ENCODE assay signal across 16 cellular contexts in genomic region chr14:64639340-64639821, GRCh38.
DNase-seq lines count a peak whose midpoint lies in the region; ATAC-seq, FAIRE-seq and TF ChIP-seq lines count a peak whose summit lies in the region.
"Had no signal": no experiment of that assay in that cellular context is flagged by ENCODE, and none has a peak within 500 bp of the region (broad histone marks: within the 10 kb centered on the region; RNA-seq: fewer than 3 reads in every experiment).

No MANE protein-coding gene starts in this region.

- H3K4me1 Mint-ChIP-seq in nephron progenitor cell, result peaks cover 27% of the 10 kb centered on the region
- H3K4me1 Mint-ChIP-seq: natural killer cell had no signal

- no peak for TF ChIP-seq EP300 in K562 (IDR thresholded peaks at IDR 0.05; ENCODE audit: low read length)

- no peaks in the 10 kb centered on the region for H3K9me3 ChIP-seq in K562 (replicated peaks; ENCODE audit: control insufficient read depth, insufficient read depth, low read depth, low read length)
- no peaks in the 10 kb centered on the region for H3K9me3 ChIP-seq in gastrocnemius medialis

- WGBS in K562 (ENCODE audit: insufficient coverage, low coverage, missing lambda C conversion rate), result 0% methylated on average over 1 of the region's 3 CpGs

- peaks cover 8% of the 10 kb centered on the region for H3K36me3 Mint-ChIP-seq in nephron progenitor cell (ENCODE audit: low read depth)
- H3K36me3 Mint-ChIP-seq: natural killer cell had no signal

- no peak for TF ChIP-seq POLR2A in K562 (conservative IDR thresholded peaks at IDR 0.05)
- no peak for TF ChIP-seq POLR2A in gastrocnemius medialis (IDR thresholded peaks at IDR 0.05)

- peaks cover 10% of the 10 kb centered on the region for H3K9me3 Mint-ChIP-seq in nephron progenitor cell
- H3K9me3 Mint-ChIP-seq: natural killer cell had no signal

- POLR2A ChIA-PET in K562 (lab: Yijun Ruan, JAX), result interaction anchor here (0.7 kb wide), 1 partner anchor 209 kb away, joined by 3 read pairs; no protein-coding TSS in a partner anchor

- ATAC-seq in GM18870 (IDR thresholded peaks at IDR 0.05; ENCODE audit: unreplicated experiment) (peak; percentile 57), HG03432 (IDR thresholded peaks at IDR 0.05; ENCODE audit: unreplicated experiment) (peak; percentile 77), K562 (no peak), HG02763 (IDR thresholded peaks at IDR 0.05; ENCODE audit: unreplicated experiment) (no peak), HG02642 (IDR thresholded peaks at IDR 0.05; ENCODE audit: poor library complexity, unreplicated experiment) (no peak), GM18909 (IDR thresholded peaks at IDR 0.05; ENCODE audit: poor library complexity, unreplicated experiment) (no peak), gastrocnemius medialis (no peak)
- ATAC-seq: natural killer cell had no signal

- H3K9me1 ChIP-seq in K562 (ENCODE audit: control insufficient read depth, insufficient read depth, low read length), result no peaks in the 10 kb centered on the region

- H4K20me1 ChIP-seq in K562 (replicated peaks; ENCODE audit: control insufficient read depth, insufficient read depth, low read length), result no peaks in the 10 kb centered on the region

- TF ChIP-seq CTCF in K562 (IDR thresholded peaks at IDR 0.05 in 2 of 3, conservative IDR thresholded peaks at IDR 0.05 in 1 of 3; ENCODE audit: insufficient read depth in 2 of 3, low read depth in 1 of 3, low read length in 3 of 3) (no peak), nephron progenitor cell (IDR thresholded peaks at IDR 0.05) (no peak), gastrocnemius medialis (IDR thresholded peaks at IDR 0.05 in 4 of 5, conservative IDR thresholded peaks at IDR 0.05 in 1 of 5) (no peak)

- TF ChIP-seq RAD21 in K562 (CRISPR knock-in tag; conservative IDR thresholded peaks at IDR 0.05 in 1 of 2, IDR thresholded peaks at IDR 0.05 in 1 of 2), result no peak

- intact Hi-C loops in K562 (cut with micrococcal nuclease) (loop anchor here (5.0 kb wide), 1 partner anchor 297 kb away; no protein-coding TSS in a partner anchor), gastrocnemius medialis (cut with DNase I; ENCODE audit: low total_unique reads) (loop anchor here (5.0 kb wide), 2 partner anchors 67 to 207 kb away; no protein-coding TSS in a partner anchor)

- peak overlapping the region; percentile 80 for H3K27ac Mint-ChIP-seq in nephron progenitor cell
- H3K27ac Mint-ChIP-seq: natural killer cell had no signal

- H2AFZ ChIP-seq in K562 (ENCODE audit: low read depth, low read length), result no peak overlapping the region

- no TSS peak for BruUV-seq in K562 (replicated peaks; lab: Mats Ljungman, UMichigan)

- CTCF ChIA-PET in K562 (lab: Yijun Ruan, JAX; ENCODE audit: low intra/inter-chr PET ratio), result no interaction called here

- H3K36me3 ChIP-seq in K562 (ENCODE audit: control insufficient read depth, insufficient read depth, low read length), result no peaks in the 10 kb centered on the region
- no peaks in the 10 kb centered on the region for H3K36me3 ChIP-seq in gastrocnemius medialis

- no peak overlapping the region for H3K9ac ChIP-seq in K562 (ENCODE audit: insufficient read depth in 1 of 2, low read depth in 2 of 2, low read length in 2 of 2)

- peaks cover 0 to 13% of the 10 kb centered on the region in 2 experiments; a peak in 1 of 5 replicates for H3K27me3 ChIP-seq in K562 (ENCODE audit: control insufficient read depth in 2 of 2, insufficient read depth in 2 of 2, low read length in 2 of 2)
- no peaks in the 10 kb centered on the region for H3K27me3 ChIP-seq in gastrocnemius medialis

- H3K27ac ChIP-seq in K562 (ENCODE audit: extremely low read depth, low read depth, low read length), result no peak overlapping the region
- H3K27ac ChIP-seq in gastrocnemius medialis, result no peak overlapping the region
- H3K27ac ChIP-seq: C4-2B had no signal

- no peaks in the 10 kb centered on the region for H3K4me1 ChIP-seq in K562 (replicated peaks in 1 of 2; ENCODE audit: control insufficient read depth in 2 of 2, insufficient read depth in 2 of 2, low read length in 2 of 2)
- peaks cover 0 to 5% of the 10 kb centered on the region in 2 donors for H3K4me1 ChIP-seq in gastrocnemius medialis

- H3K4me3 ChIP-seq in K562, result no peak overlapping the region
- H3K4me3 ChIP-seq in gastrocnemius medialis, result no peak overlapping the region

- in situ Hi-C loops in K562 (cut with MboI), result loop anchor here (10.0 kb wide), 1 partner anchor 295 kb away; no protein-coding TSS in a partner anchor
- in situ Hi-C loops in gastrocnemius medialis (cut with MboI; ENCODE audit: low sequenced_read_pairs in 4 of 4), result loop anchor here (10.0 to 25.0 kb wide), 7 partner anchors 95 to 302 kb away; partner anchors contain the start of genes HSPA2 (in 2 of the 4) and PPP1R36 (in 2 of the 4)

- H3K79me2 ChIP-seq in K562 (ENCODE audit: control insufficient read depth, insufficient read depth, low read length), result no peaks in the 10 kb centered on the region

- FAIRE-seq in K562 (lab: Jason Lieb, UNC), result no peak
- FAIRE-seq: frontal cortex had no signal

- H3K4me3 Mint-ChIP-seq in nephron progenitor cell, result no peak overlapping the region
- H3K4me3 Mint-ChIP-seq: natural killer cell had no signal

- H3K4me2 ChIP-seq in K562 (ENCODE audit: insufficient read depth, low read length), result no peak overlapping the region

- H3K27me3 Mint-ChIP-seq in nephron progenitor cell (ENCODE audit: low read depth, poor library complexity), result no peaks in the 10 kb centered on the region

- DNase-seq in K562 (ENCODE audit: extremely low read depth in 1 of 4, low spot score in 3 of 4), result no peak
- no peak for DNase-seq in nephron progenitor cell
- DNase-seq in gastrocnemius medialis, result no peak
- DNase-seq: activated CD4-positive, alpha-beta T cell treated with anti-CD3 and anti-CD28 coated beads, Interleukin-2, amount 50 U/mL, for 48 hours; effector CD4-positive, alpha-beta T cell; GDM1; natural killer cell; NCI-H446 treated with DMSO at 0.1 percent for 48 hours; T-helper 9 cell had no signal

TF ChIP-seq in K562, 482 proteins besides CTCF, POLR2A, EP300 and RAD21:
- TF ChIP-seq RFX1 (IDR thresholded peaks at IDR 0.05), result peak; percentile 32; the same call in 1 of the 2 replicates
- no peak for TF ChIP-seq POLR3G (IDR thresholded peaks at IDR 0.05; ENCODE audit: extremely low read depth, insufficient read length, insufficient replicate concordance)

Comparison
In these comparisons a context has a peak if more than half of its experiments do, and no peak if none do; other contexts are left out.
1. ATAC-seq: peak in GM18870 (single experiment) and HG03432 (single experiment); none in K562 (single experiment), HG02763 (single experiment), HG02642 (single experiment), GM18909 (single experiment) and gastrocnemius medialis (0 of 2).